In the genomic region with DNA sequence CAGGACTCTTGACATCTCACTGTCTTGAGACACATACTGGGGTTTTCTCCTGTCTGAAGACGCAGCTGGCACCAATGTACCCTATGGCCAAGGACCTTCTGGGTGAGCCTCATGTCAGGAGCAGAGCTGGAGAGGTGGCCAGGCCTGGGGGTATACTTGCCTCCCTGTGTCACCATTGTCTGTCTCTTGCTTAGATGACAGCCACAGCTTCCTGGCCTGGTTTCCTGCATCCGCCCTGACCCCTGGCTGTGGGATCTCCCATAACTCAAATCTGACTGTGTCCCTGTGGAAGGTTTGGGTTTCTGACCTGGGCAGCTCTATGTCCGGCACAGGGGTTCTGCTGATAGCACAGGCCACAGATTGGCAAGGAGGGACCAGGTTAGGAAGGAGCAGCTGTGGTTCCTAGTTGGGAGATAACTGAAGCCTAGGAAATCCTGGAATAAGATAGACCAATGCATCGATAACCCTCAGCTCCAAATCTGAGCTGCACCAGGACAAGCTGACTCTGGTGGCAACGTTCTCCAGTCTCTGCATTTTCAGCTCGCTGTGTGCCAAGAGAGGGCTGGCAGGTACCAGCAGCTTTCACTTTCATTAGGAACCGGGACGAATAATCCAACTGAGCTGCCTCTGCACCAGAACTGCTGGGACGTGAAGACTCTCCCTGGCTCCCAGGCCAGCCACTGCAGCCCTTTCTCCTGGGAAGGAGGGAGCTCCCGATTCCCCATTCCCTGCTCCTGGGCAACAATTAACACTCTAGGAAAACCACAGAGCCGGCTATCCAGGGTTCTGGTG, we compare ENCODE assay signal across 9 cellular contexts. TPM values are rescaled to one million over a fixed set of nuclear protein-coding genes. Genes with fewer than 3 reads are reported as not detected.
DNase-seq lines count a peak whose midpoint lies in the region; ATAC-seq and TF ChIP-seq lines count a peak whose summit lies in the region.
"Had no signal": no experiment of that assay in that cellular context is flagged by ENCODE, and none has a peak within 500 bp of the region (broad histone marks: within the 10 kb centered on the region; RNA-seq: fewer than 3 reads in every experiment).

No MANE protein-coding gene starts in this region.

- H2AFZ ChIP-seq in SU-DHL-6 (ENCODE audit: low read depth, low read length, severe bottlenecking), result no peak overlapping the region
- no peak overlapping the region for H2AFZ ChIP-seq in neuronal stem cell (ENCODE audit: low read length)

- peak overlapping the region; percentile 27 to 41 (median 38) for H3K27ac Mint-ChIP-seq in CD4-positive, CD25-positive, alpha-beta regulatory T cell

- H3K79me2 ChIP-seq in SU-DHL-6 (ENCODE audit: insufficient read depth, low read length), result peaks cover 15% of the 10 kb centered on the region; the same call in 1 of the 2 replicates

- H2BK120ac ChIP-seq in neuronal stem cell (ENCODE audit: low read depth, low read length), result no peak overlapping the region

- H3K36me3 ChIP-seq in CD4-positive, CD25-positive, alpha-beta regulatory T cell (ENCODE audit: control insufficient read depth, insufficient read depth, low read length), result peaks cover 17% of the 10 kb centered on the region
- H3K36me3 ChIP-seq in SU-DHL-6 (ENCODE audit: low read length), result no peaks in the 10 kb centered on the region
- H3K36me3 ChIP-seq in esophagus muscularis mucosa, result peaks cover 0 to 18% (median 12%) of the 10 kb centered on the region in 4 donors
- H3K36me3 ChIP-seq in neuronal stem cell (replicated peaks in 1 of 2; ENCODE audit: control insufficient read depth in 2 of 2, insufficient read depth in 2 of 2, low read length in 2 of 2), result peaks cover 4 to 61% of the 10 kb centered on the region in 2 donors
- H3K36me3 ChIP-seq in uterus, result no peaks in the 10 kb centered on the region

- no peaks in the 10 kb centered on the region for H3K27me3 Mint-ChIP-seq in CD4-positive, CD25-positive, alpha-beta regulatory T cell

- peak in 1 of 3 donors; percentile 50 for DNase-seq in CD4-positive, CD25-positive, alpha-beta regulatory T cell
- DNase-seq in esophagus muscularis mucosa (ENCODE audit: extremely low spot score), result no peak
- DNase-seq in neuronal stem cell (ENCODE audit: low spot score), result no peak
- no peak for DNase-seq in uterus
- DNase-seq in NCI-H226, result no peak
- DNase-seq: kidney glomerular epithelial cell had no signal

- H3K18ac ChIP-seq in neuronal stem cell (ENCODE audit: low read length), result no peak overlapping the region

- no peak overlapping the region for H3K27ac ChIP-seq in CD4-positive, CD25-positive, alpha-beta regulatory T cell (ENCODE audit: insufficient read depth, low read length, poor library complexity, severe bottlenecking)
- no peak overlapping the region for H3K27ac ChIP-seq in SU-DHL-6 (ENCODE audit: low read depth, low read length)
- peak overlapping the region; percentile 59 to 92 (median 90) for H3K27ac ChIP-seq in esophagus muscularis mucosa (replicated peaks in 1 of 4)
- H3K27ac ChIP-seq in neuronal stem cell (replicated peaks; ENCODE audit: low read length), result no peak overlapping the region
- H3K27ac ChIP-seq in uterus, result peak overlapping the region in 1 of 2 donors; percentile 57

- no peak overlapping the region for H3K4ac ChIP-seq in neuronal stem cell (ENCODE audit: low read length)

- peaks cover 0 to 1% (median 0%) of the 10 kb centered on the region in 7 donors for H3K9me3 Mint-ChIP-seq in CD4-positive, CD25-positive, alpha-beta regulatory T cell

- H3K9me3 ChIP-seq in CD4-positive, CD25-positive, alpha-beta regulatory T cell (ENCODE audit: control insufficient read depth in 2 of 2, low read length in 2 of 2), result no peaks in the 10 kb centered on the region
- H3K9me3 ChIP-seq in SU-DHL-6 (ENCODE audit: insufficient read depth, low read length), result no peaks in the 10 kb centered on the region
- H3K9me3 ChIP-seq in esophagus muscularis mucosa, result no peaks in the 10 kb centered on the region
- H3K9me3 ChIP-seq in neuronal stem cell (replicated peaks in 1 of 2; ENCODE audit: control insufficient read depth in 2 of 2, insufficient read depth in 1 of 2, low read depth in 1 of 2, low read length in 2 of 2), result no peaks in the 10 kb centered on the region
- H3K9me3 ChIP-seq in uterus, result no peaks in the 10 kb centered on the region

- no peaks in the 10 kb centered on the region for H3K27me3 ChIP-seq in CD4-positive, CD25-positive, alpha-beta regulatory T cell (ENCODE audit: control insufficient read depth, insufficient read depth, low read length)
- H3K27me3 ChIP-seq in SU-DHL-6 (ENCODE audit: low read length) (no peaks in the 10 kb centered on the region), esophagus muscularis mucosa (no peaks in the 10 kb centered on the region), neuronal stem cell (ENCODE audit: control insufficient read depth in 3 of 3, insufficient read depth in 3 of 3, low read depth in 1 of 3, low read length in 3 of 3) (peaks cover 0 to 3% (median 0%) of the 10 kb centered on the region in 3 experiments), uterus (no peaks in the 10 kb centered on the region)

- H3K9ac ChIP-seq in SU-DHL-6 (ENCODE audit: low read length) (no peak overlapping the region), neuronal stem cell (ENCODE audit: low read depth, low read length, poor library complexity) (no peak overlapping the region)

- H4K8ac ChIP-seq in neuronal stem cell (ENCODE audit: low read depth, low read length), result no peak overlapping the region

- TF ChIP-seq POLR2A in esophagus muscularis mucosa (IDR thresholded peaks at IDR 0.05; ENCODE audit: low read depth) (no peak), uterus (IDR thresholded peaks at IDR 0.05) (no peak)

- intact Hi-C loops in esophagus muscularis mucosa (cut with DNase I) (no loop called here), uterus (cut with DNase I; ENCODE audit: low total_unique reads) (no loop called here)

- peaks cover 62% of the 10 kb centered on the region for H3K4me1 ChIP-seq in CD4-positive, CD25-positive, alpha-beta regulatory T cell (ENCODE audit: control insufficient read depth, insufficient read depth, low read length, poor library complexity, severe bottlenecking)
- peaks cover 84 to 90% (median 87%) of the 10 kb centered on the region in 4 donors for H3K4me1 ChIP-seq in esophagus muscularis mucosa
- H3K4me1 ChIP-seq in neuronal stem cell (ENCODE audit: control insufficient read depth in 2 of 2, insufficient read depth in 1 of 2, low read depth in 1 of 2, low read length in 2 of 2), result peaks cover 12 to 20% of the 10 kb centered on the region in 2 donors
- peaks cover 14 to 37% of the 10 kb centered on the region in 2 donors for H3K4me1 ChIP-seq in uterus

- H3K4me3 Mint-ChIP-seq in CD4-positive, CD25-positive, alpha-beta regulatory T cell, result peak overlapping the region; percentile 79 to 98 (median 94)

- H2BK15ac ChIP-seq in neuronal stem cell (ENCODE audit: low read length), result no peak overlapping the region

- no peaks in the 10 kb centered on the region for H3K9me2 ChIP-seq in SU-DHL-6 (replicated peaks; ENCODE audit: insufficient read depth, low read length)

- H3K4me2 ChIP-seq in SU-DHL-6 (ENCODE audit: low read depth, low read length, poor library complexity, severe bottlenecking) (peak overlapping the region; percentile 9), neuronal stem cell (ENCODE audit: insufficient read depth, low read length, poor library complexity, severe bottlenecking) (no peak overlapping the region)

- H3K14ac ChIP-seq in neuronal stem cell (ENCODE audit: low read length), result no peak overlapping the region

- no peak for TF ChIP-seq CTCF in SU-DHL-6 (IDR thresholded peaks at IDR 0.05; ENCODE audit: insufficient read depth, low read length, poor library complexity, severe bottlenecking)
- no peak for TF ChIP-seq CTCF in esophagus muscularis mucosa (IDR thresholded peaks at IDR 0.05)
- TF ChIP-seq CTCF in uterus (IDR thresholded peaks at IDR 0.05), result no peak

- H3K23ac ChIP-seq in neuronal stem cell (ENCODE audit: low read depth, low read length, poor library complexity), result peak overlapping the region; percentile 13

- no peaks in the 10 kb centered on the region for H3F3A ChIP-seq in SU-DHL-6 (ENCODE audit: insufficient read depth)

- H3K79me1 ChIP-seq in neuronal stem cell (ENCODE audit: low read depth, low read length), result peaks cover 10% of the 10 kb centered on the region

- no peak overlapping the region for H4K91ac ChIP-seq in neuronal stem cell (ENCODE audit: low read depth, low read length, poor library complexity)

- WGBS in esophagus muscularis mucosa, result 62% methylated on average over 4 of the region's 11 CpGs
- WGBS in neuronal stem cell (ENCODE audit: extremely low coverage in 2 of 2, insufficient read length in 2 of 2, insufficient replicate concordance in 1 of 2), 2 donors, result no CpG with 5 or more reads among the region's 11 CpGs

- peaks cover 29 to 88% (median 63%) of the 10 kb centered on the region in 4 donors for H3K4me1 Mint-ChIP-seq in CD4-positive, CD25-positive, alpha-beta regulatory T cell

- no peak overlapping the region for H2BK5ac ChIP-seq in neuronal stem cell (ENCODE audit: low read length)

- no peak for ATAC-seq in CD4-positive, CD25-positive, alpha-beta regulatory T cell (ENCODE audit: low read depth in 2 of 2)
- ATAC-seq in GM18517 (IDR thresholded peaks at IDR 0.05; ENCODE audit: unreplicated experiment) (no peak), GM21825 (IDR thresholded peaks at IDR 0.05; ENCODE audit: unreplicated experiment) (no peak)

- no peak for TF ChIP-seq EP300 in esophagus muscularis mucosa (IDR thresholded peaks at IDR 0.05)

- peak overlapping the region; percentile 62 for H3K4me3 ChIP-seq in CD4-positive, CD25-positive, alpha-beta regulatory T cell (ENCODE audit: low read depth, low read length)
- H3K4me3 ChIP-seq in SU-DHL-6 (ENCODE audit: insufficient read depth, low read length, poor library complexity, severe bottlenecking) (no peak overlapping the region), esophagus muscularis mucosa (peak overlapping the region; percentile 35 to 45 (median 40)), neuronal stem cell (ENCODE audit: low read length in 2 of 2) (no peak overlapping the region), uterus (no peak overlapping the region)

- H3K36me3 Mint-ChIP-seq in CD4-positive, CD25-positive, alpha-beta regulatory T cell, result peaks cover 12% of the 10 kb centered on the region

- no peak overlapping the region for H2BK12ac ChIP-seq in neuronal stem cell (ENCODE audit: low read length)

- peaks cover 8% of the 10 kb centered on the region; the same call in 1 of the 2 replicates for H4K20me1 ChIP-seq in SU-DHL-6 (ENCODE audit: low read depth, low read length)

- H2AK5ac ChIP-seq in neuronal stem cell (ENCODE audit: low read depth, low read length), result no peak overlapping the region

RNA-seq across cellular contexts. Expression of a gene that starts 5.0 kb away (rescaled TPM):
- 15.7 TPM for total RNA-seq in CD4-positive, CD25-positive, alpha-beta regulatory T cell
- 10 to 100 TPM; 49.4 to 53.5 (median 51.8) TPM for polyA plus RNA-seq in CD4-positive, CD25-positive, alpha-beta regulatory T cell
- total RNA-seq in esophagus muscularis mucosa (100 to 1,000 TPM; 106 to 133 (median 125) TPM), uterus (10 to 100 TPM; 15.6 to 70.2 (median 42.6) TPM)
- 25.2 TPM for polyA plus RNA-seq in neuronal stem cell (2013, experiment 1 of 2)
- polyA plus RNA-seq in neuronal stem cell (2013, experiment 2 of 2), result 25.3 TPM

RNA-seq across cellular contexts. Expression of a gene that starts 7.1 kb away (rescaled TPM):
- 38.9 TPM for total RNA-seq in CD4-positive, CD25-positive, alpha-beta regulatory T cell
- 10 to 100 TPM; 11.8 to 16.0 (median 12.1) TPM for polyA plus RNA-seq in CD4-positive, CD25-positive, alpha-beta regulatory T cell
- total RNA-seq in esophagus muscularis mucosa (10 to 100 TPM; 22.3 to 34.7 (median 29.2) TPM), uterus (10 to 100 TPM in 3 of 4 donors, 1 to 10 TPM in 1; 7.6 to 65.6 (median 28.0) TPM)
- 7.1 TPM for polyA plus RNA-seq in neuronal stem cell (2013, experiment 1 of 2)
- polyA plus RNA-seq in neuronal stem cell (2013, experiment 2 of 2), result 6.7 TPM

Comparison
In these comparisons a context has a peak if more than half of its experiments do, and no peak if none do; other contexts are left out.
1. H3K27ac ChIP-seq: peak in esophagus muscularis mucosa (4 of 4); none in CD4-positive, CD25-positive, alpha-beta regulatory T cell (single experiment), SU-DHL-6 (single experiment) and neuronal stem cell (single experiment).
2. H3K4me3 ChIP-seq: peak in CD4-positive, CD25-positive, alpha-beta regulatory T cell (single experiment) and esophagus muscularis mucosa (4 of 4); none in SU-DHL-6 (single experiment), neuronal stem cell (0 of 2) and uterus (0 of 2).